1 cellular context compared by ENCODE assay signal in genomic region chr9:112505083-112505482, GRCh38.
TF ChIP-seq lines count a peak whose summit lies in the region.

No MANE protein-coding gene starts in this region.

TF ChIP-seq in WTC11, 78 proteins besides CTCF, POLR2A, EP300 and RAD21 (continued from another document):
- TF ChIP-seq, protein P1, sequence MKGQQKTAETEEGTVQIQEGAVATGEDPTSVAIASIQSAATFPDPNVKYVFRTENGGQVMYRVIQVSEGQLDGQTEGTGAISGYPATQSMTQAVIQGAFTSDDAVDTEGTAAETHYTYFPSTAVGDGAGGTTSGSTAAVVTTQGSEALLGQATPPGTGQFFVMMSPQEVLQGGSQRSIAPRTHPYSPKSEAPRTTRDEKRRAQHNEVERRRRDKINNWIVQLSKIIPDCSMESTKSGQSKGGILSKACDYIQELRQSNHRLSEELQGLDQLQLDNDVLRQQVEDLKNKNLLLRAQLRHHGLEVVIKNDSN (CRISPR knock-in tag; IDR thresholded peaks at IDR 0.05): no peak
- TF ChIP-seq, protein P2, sequence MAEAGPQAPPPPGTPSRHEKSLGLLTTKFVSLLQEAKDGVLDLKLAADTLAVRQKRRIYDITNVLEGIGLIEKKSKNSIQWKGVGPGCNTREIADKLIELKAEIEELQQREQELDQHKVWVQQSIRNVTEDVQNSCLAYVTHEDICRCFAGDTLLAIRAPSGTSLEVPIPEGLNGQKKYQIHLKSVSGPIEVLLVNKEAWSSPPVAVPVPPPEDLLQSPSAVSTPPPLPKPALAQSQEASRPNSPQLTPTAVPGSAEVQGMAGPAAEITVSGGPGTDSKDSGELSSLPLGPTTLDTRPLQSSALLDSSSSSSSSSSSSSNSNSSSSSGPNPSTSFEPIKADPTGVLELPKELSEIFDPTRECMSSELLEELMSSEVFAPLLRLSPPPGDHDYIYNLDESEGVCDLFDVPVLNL (CRISPR knock-in tag; IDR thresholded peaks at IDR 0.05; ENCODE audit: borderline replicate concordance, low read depth): no peak
